Comparison of ENCODE assay signal across 13 cellular contexts in genomic region chr1:19124273-19124672, GRCh38.
DNase-seq lines count a peak whose midpoint lies in the region; ATAC-seq and TF ChIP-seq lines count a peak whose summit lies in the region.
"Had no signal": no experiment of that assay in that cellular context is flagged by ENCODE, and none has a peak within 500 bp of the region (broad histone marks: within the 10 kb centered on the region; RNA-seq: fewer than 3 reads in every experiment).

No MANE protein-coding gene starts in this region.

- H3K4me1 Mint-ChIP-seq in brain: no peaks in the 10 kb centered on the region

- DNase-seq in stimulated activated CD4-positive, alpha-beta T cell treated with anti-CD3 and anti-CD28 coated beads, Interleukin-4, amount 100 ng/mL, for 24 hours: peak; percentile 12
- no peak for DNase-seq in stimulated activated CD4-positive, alpha-beta T cell treated with anti-CD3 and anti-CD28 coated beads, Interleukin-4, amount 100 ng/mL, for 4 hours
- DNase-seq in NB4 (ENCODE audit: low read depth) (peak; percentile 28), dermis blood vessel endothelial cell (no peak), cortex of kidney (lab: John Stamatoyannopoulos, UW) (no peak), midbrain (lab: John Stamatoyannopoulos, UW) (no peak)
- DNase-seq: effector CD4-positive, alpha-beta T cell; mesenchymal stem cell; NCI-H1092 treated with DMSO at 0.1 percent for 48 hours; pancreas had no signal

- TF ChIP-seq CTCF in NB4 (IDR thresholded peaks at IDR 0.05; ENCODE audit: low read depth, low read length) (no peak), brain (conservative IDR thresholded peaks at IDR 0.05) (no peak)

- H3K9me3 Mint-ChIP-seq in brain: no peaks in the 10 kb centered on the region

- H3K36me3 Mint-ChIP-seq in brain: peaks cover 94% of the 10 kb centered on the region

- H3K27me3 Mint-ChIP-seq in brain: peaks cover 2% of the 10 kb centered on the region

- no peak overlapping the region for H3K4me3 ChIP-seq in NB4 (ENCODE audit: low read depth, low read length)
- H3K4me3 ChIP-seq: pancreas had no signal

- peak overlapping the region in 1 of 5 experiments; percentile 1 for H3K4me3 Mint-ChIP-seq in brain

- ATAC-seq in GM21619 (IDR thresholded peaks at IDR 0.05; ENCODE audit: unreplicated experiment): no peak
- ATAC-seq: HCT116, pancreas had no signal

- no peak for TF ChIP-seq POLR2A in NB4 (IDR thresholded peaks at IDR 0.05; ENCODE audit: extremely low read depth, insufficient read length)

- H3K27ac Mint-ChIP-seq in brain: peak overlapping the region in 4 of 5 experiments; percentile 2 to 82 (median 16)

Comparison
In these comparisons a context has a peak if more than half of its experiments do, and no peak if none do; other contexts are left out.
1. DNase-seq: peak in stimulated activated CD4-positive, alpha-beta T cell treated with anti-CD3 and anti-CD28 coated beads, Interleukin-4, amount 100 ng/mL, for 24 hours (single experiment) and NB4 (single experiment); none in stimulated activated CD4-positive, alpha-beta T cell treated with anti-CD3 and anti-CD28 coated beads, Interleukin-4, amount 100 ng/mL, for 4 hours (0 of 2), dermis blood vessel endothelial cell (single experiment), cortex of kidney (single experiment) and midbrain (single experiment).